2 cellular contexts compared by ENCODE assay signal in the genomic region with DNA sequence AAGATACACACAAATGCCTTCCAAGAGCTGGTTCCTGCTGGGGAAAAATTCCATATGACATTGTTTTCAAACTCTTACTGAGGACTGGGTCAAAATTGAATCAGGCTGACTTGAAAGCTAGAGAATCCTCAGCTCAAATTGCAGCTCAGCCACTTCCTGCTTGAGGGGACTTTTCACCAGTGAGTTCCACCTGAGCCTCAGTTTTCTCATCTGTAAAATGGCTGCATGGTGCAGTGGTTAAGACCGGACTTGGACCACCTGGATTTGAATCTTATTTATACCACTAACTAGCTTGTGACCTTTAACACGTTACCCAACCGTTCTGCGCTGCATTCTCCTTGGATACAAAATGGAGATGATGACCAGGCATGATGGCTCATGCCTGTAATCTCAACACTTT.
TF ChIP-seq lines count a peak whose summit lies in the region.

No MANE protein-coding gene starts in this region.

TF ChIP-seq in HepG2, 621 proteins besides CTCF, POLR2A, EP300 and RAD21:
- TF ChIP-seq SP2 (CRISPR knock-in tag; IDR thresholded peaks at IDR 0.05) (no peak), ZNF543 (CRISPR knock-in tag; IDR thresholded peaks at IDR 0.05) (no peak), ZNF629 (CRISPR knock-in tag; conservative IDR thresholded peaks at IDR 0.05) (peak; percentile 71)

TF ChIP-seq in H1, 55 proteins besides CTCF, POLR2A, EP300 and RAD21:
- 0 out of 2 replicates have a peak, but pooled peaks have one; percentile 30 for TF ChIP-seq KDM1A (IDR thresholded peaks at IDR 0.05; ENCODE audit: borderline replicate concordance, low read length)
- TF ChIP-seq, protein P1, sequence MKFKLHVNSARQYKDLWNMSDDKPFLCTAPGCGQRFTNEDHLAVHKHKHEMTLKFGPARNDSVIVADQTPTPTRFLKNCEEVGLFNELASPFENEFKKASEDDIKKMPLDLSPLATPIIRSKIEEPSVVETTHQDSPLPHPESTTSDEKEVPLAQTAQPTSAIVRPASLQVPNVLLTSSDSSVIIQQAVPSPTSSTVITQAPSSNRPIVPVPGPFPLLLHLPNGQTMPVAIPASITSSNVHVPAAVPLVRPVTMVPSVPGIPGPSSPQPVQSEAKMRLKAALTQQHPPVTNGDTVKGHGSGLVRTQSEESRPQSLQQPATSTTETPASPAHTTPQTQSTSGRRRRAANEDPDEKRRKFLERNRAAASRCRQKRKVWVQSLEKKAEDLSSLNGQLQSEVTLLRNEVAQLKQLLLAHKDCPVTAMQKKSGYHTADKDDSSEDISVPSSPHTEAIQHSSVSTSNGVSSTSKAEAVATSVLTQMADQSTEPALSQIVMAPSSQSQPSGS (IDR thresholded peaks at IDR 0.05; ENCODE audit: low read length) = no peak
